ENCODE assay signal across 1 cellular context in the genomic region with DNA sequence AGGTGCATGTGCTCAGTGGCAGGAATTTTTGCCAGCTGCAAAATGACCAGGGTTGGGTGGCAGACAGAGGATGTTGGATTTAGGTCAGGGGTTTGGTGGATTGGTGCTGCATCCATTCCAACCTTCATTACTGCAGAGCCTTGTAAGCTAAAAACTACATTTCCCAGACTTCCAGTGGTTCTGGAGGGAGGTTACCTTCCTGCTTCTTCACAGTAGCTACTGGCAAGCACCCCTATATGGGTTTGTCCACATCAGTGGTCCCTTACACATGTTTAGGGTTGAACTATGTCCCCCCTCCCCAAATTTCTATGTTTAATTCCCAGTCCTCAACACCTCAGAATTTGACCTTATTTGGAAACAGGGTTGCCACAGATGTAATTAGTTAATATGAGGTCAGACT.
TF ChIP-seq lines count a peak whose summit lies in the region.

No MANE protein-coding gene starts in this region.

TF ChIP-seq in WTC11, 78 proteins besides CTCF, POLR2A, EP300 and RAD21 (continued from another document):
- TF ChIP-seq, protein P1, sequence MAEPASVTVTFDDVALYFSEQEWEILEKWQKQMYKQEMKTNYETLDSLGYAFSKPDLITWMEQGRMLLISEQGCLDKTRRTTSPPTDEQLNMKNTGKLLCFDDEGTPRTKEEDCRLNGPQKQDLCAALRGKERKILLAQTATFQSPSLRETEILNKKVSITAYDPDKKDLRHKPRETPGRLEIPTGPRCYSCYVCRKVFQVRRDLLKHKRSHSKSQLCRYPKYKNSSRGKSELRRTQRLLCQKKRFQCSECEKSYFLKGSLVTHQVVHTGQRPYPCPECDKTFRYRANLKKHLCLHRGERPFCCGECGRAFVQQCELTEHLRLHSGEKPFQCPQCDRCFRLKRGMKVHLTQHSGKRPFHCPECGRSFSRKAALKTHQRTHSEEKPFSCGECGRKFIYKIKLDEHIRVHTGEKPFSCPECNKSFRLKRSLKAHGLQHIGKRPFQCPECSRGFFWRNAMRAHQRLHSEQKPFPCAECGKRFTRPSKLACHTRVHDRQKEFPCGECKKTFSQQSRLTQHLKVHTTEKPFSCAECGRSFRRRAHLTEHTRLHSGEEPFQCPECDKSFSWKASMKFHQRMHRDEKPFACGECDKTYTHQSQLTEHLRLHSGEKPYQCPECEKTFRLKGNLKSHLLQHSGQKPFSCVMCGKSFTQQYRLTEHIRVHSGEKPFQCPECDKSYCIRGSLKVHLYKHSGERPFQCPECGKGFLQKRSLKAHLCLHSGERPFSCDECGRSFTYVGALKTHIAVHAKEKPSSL (CRISPR knock-in tag; conservative IDR thresholded peaks at IDR 0.05): no peak
